13 cellular contexts compared by ENCODE assay signal in genomic region chr7:2598175-2598823, GRCh38. TPM values are rescaled to one million over a fixed set of nuclear protein-coding genes. Genes with fewer than 3 reads are reported as not detected.
DNase-seq lines count a peak whose midpoint lies in the region; ATAC-seq and TF ChIP-seq lines count a peak whose summit lies in the region.
"Had no signal": no experiment of that assay in that cellular context is flagged by ENCODE, and none has a peak within 500 bp of the region (broad histone marks: within the 10 kb centered on the region; RNA-seq: fewer than 3 reads in every experiment).

No MANE protein-coding gene starts in this region.

- no peak overlapping the region for H2BK20ac ChIP-seq in H9 (ENCODE audit: low read depth, low read length, poor library complexity, severe bottlenecking)

- H3K9ac ChIP-seq in H9 (ENCODE audit: extremely low read depth, insufficient read length, low read length) (no peak overlapping the region), endodermal cell (ENCODE audit: extremely low read depth, low read length, poor library complexity, severe bottlenecking) (no peak overlapping the region)

- DNase-seq in H7 (peak; percentile 58), H9 (no peak), endodermal cell (no peak), NCI-H1436 treated with DMSO at 0.1 percent for 48 hours (lab: John Stamatoyannopoulos, UW) (no peak)
- no peak for DNase-seq in stimulated activated effector memory CD8-positive, alpha-beta T cell treated with anti-CD3 and anti-CD28 coated beads, Interleukin-12 subunit alpha, Interleukin-12 subunit beta, amount 100 ng/mL, for 72 hours (ENCODE audit: low spot score in 2 of 2)
- DNase-seq: BE2C; CD4-positive, alpha-beta memory T cell; DMS79; HCEC 1CT had no signal

- H4K5ac ChIP-seq in H9 (ENCODE audit: insufficient read length, low read depth, low read length), result no peak overlapping the region

- no peak overlapping the region for H4K8ac ChIP-seq in H9 (replicated peaks; ENCODE audit: insufficient read length, low read depth, low read length)

- no peak overlapping the region for H3K18ac ChIP-seq in H9 (ENCODE audit: insufficient read length, low read depth, low read length)

- no peaks in the 10 kb centered on the region for H3K9me3 ChIP-seq in H9 (ENCODE audit: control insufficient read depth, low read depth, low read length)
- H3K9me3 ChIP-seq in endodermal cell (ENCODE audit: control insufficient read depth, low read length), result no peaks in the 10 kb centered on the region
- H3K9me3 ChIP-seq: A549, BE2C had no signal

- H3K4me2 ChIP-seq in H9 (ENCODE audit: insufficient read depth, insufficient read length, low read length), result no peak overlapping the region
- H3K4me2 ChIP-seq: A549, GM23338 had no signal

- no peak overlapping the region for H2BK12ac ChIP-seq in H9 (ENCODE audit: insufficient read length, low read depth, low read length)

- no CpG with 5 or more reads among the region's 27 CpGs for WGBS in H9 (ENCODE audit: extremely low coverage, insufficient read length, low lambda C conversion rate)
- 92 to 94% methylated on average over 12 to 27 of the region's 27 CpGs for WGBS in endodermal cell (ENCODE audit: insufficient coverage in 1 of 2, insufficient read length in 1 of 2), 2 experiments

- H3K4me1 ChIP-seq in H9 (ENCODE audit: insufficient read depth, low read length), result no peaks in the 10 kb centered on the region
- no peaks in the 10 kb centered on the region for H3K4me1 ChIP-seq in endodermal cell (ENCODE audit: control insufficient read depth, insufficient read depth, low read length)
- H3K4me1 ChIP-seq: A549, BE2C had no signal

- H3K36me3 ChIP-seq in H7 (replicated peaks; ENCODE audit: control insufficient read depth, insufficient read depth, low read length) (no peaks in the 10 kb centered on the region), endodermal cell (ENCODE audit: control insufficient read depth, insufficient read depth, low read length) (peaks cover 28% of the 10 kb centered on the region)

- H3K4me3 ChIP-seq in H7 (ENCODE audit: insufficient read depth, low read depth, low read length) (no peak overlapping the region), endodermal cell (ENCODE audit: low read length) (no peak overlapping the region)
- H3K4me3 ChIP-seq: A549, GM23338 had no signal

- H4K20me1 ChIP-seq in H9 (ENCODE audit: control insufficient read depth, insufficient read depth, insufficient read length), result no peaks in the 10 kb centered on the region

- no peak overlapping the region for H3K56ac ChIP-seq in H9 (ENCODE audit: insufficient read length, low read depth, low read length)

- TF ChIP-seq CTCF in H9 (conservative IDR thresholded peaks at IDR 0.05) (no peak), endodermal cell (conservative IDR thresholded peaks at IDR 0.05) (no peak)

- H3K36me3 Mint-ChIP-seq in H9 (ENCODE audit: insufficient read depth in 1 of 3, low read depth in 3 of 3) (peaks cover 4 to 10% (median 5%) of the 10 kb centered on the region in 3 experiments; a peak in 5 of 7 replicates), endodermal cell (ENCODE audit: low read depth) (peaks cover 49% of the 10 kb centered on the region)
- peaks cover 5% of the 10 kb centered on the region for H3K36me3 Mint-ChIP-seq in stimulated activated effector memory CD8-positive, alpha-beta T cell treated with anti-CD3 and anti-CD28 coated beads, Interleukin-12 subunit alpha, Interleukin-12 subunit beta, amount 100 ng/mL, for 72 hours

- no peak overlapping the region for H3K4me3 Mint-ChIP-seq in H9
- no peak overlapping the region for H3K4me3 Mint-ChIP-seq in endodermal cell
- H3K4me3 Mint-ChIP-seq in stimulated activated effector memory CD8-positive, alpha-beta T cell treated with anti-CD3 and anti-CD28 coated beads, Interleukin-12 subunit alpha, Interleukin-12 subunit beta, amount 100 ng/mL, for 72 hours, result no peak overlapping the region
- H3K4me3 Mint-ChIP-seq: CD4-positive, alpha-beta memory T cell; GM23338 had no signal

- H3K79me1 ChIP-seq in H9 (ENCODE audit: insufficient read depth, low read depth, low read length, poor library complexity, severe bottlenecking), result no peaks in the 10 kb centered on the region

- H3K14ac ChIP-seq in H9 (ENCODE audit: insufficient read depth, low read length), result no peak overlapping the region

- no peaks in the 10 kb centered on the region for H3K79me2 ChIP-seq in H9 (ENCODE audit: insufficient read depth, low read length)

- no peak overlapping the region for H2BK15ac ChIP-seq in H9 (ENCODE audit: low read depth, low read length)

- H3K23me2 ChIP-seq in H9 (ENCODE audit: insufficient read length, low read depth, low read length, poor library complexity, severe bottlenecking), result no peaks in the 10 kb centered on the region

- H3K27me3 ChIP-seq in H7 (ENCODE audit: control insufficient read depth, insufficient read depth, low read length), result no peaks in the 10 kb centered on the region
- no peaks in the 10 kb centered on the region for H3K27me3 ChIP-seq in H9 (ENCODE audit: insufficient read depth, low read length)
- H3K27me3 ChIP-seq in endodermal cell (ENCODE audit: control insufficient read depth, insufficient read depth, low read length, poor library complexity, severe bottlenecking), result no peaks in the 10 kb centered on the region
- H3K27me3 ChIP-seq: BE2C had no signal

- no peaks in the 10 kb centered on the region for H3K27me3 Mint-ChIP-seq in H9 (ENCODE audit: low read depth)
- H3K27me3 Mint-ChIP-seq in endodermal cell (ENCODE audit: insufficient read depth), result no peaks in the 10 kb centered on the region
- H3K27me3 Mint-ChIP-seq: CD4-positive, alpha-beta memory T cell had no signal

- no peak overlapping the region for H2AK5ac ChIP-seq in H9 (ENCODE audit: insufficient read length, low read length)

- H3K4me1 Mint-ChIP-seq in H9 (no peaks in the 10 kb centered on the region), endodermal cell (peaks cover 2% of the 10 kb centered on the region)
- H3K4me1 Mint-ChIP-seq in stimulated activated effector memory CD8-positive, alpha-beta T cell treated with anti-CD3 and anti-CD28 coated beads, Interleukin-12 subunit alpha, Interleukin-12 subunit beta, amount 100 ng/mL, for 72 hours, result no peaks in the 10 kb centered on the region
- H3K4me1 Mint-ChIP-seq: CD4-positive, alpha-beta memory T cell; GM23338 had no signal

- no peak overlapping the region for H3K4ac ChIP-seq in H9 (ENCODE audit: low read depth, low read length)

- ATAC-seq in stimulated activated effector memory CD8-positive, alpha-beta T cell treated with anti-CD3 and anti-CD28 coated beads, Interleukin-12 subunit alpha, Interleukin-12 subunit beta, amount 100 ng/mL, for 72 hours, result peak; percentile 11
- no peak for ATAC-seq in HG02763 (IDR thresholded peaks at IDR 0.05; ENCODE audit: unreplicated experiment)
- ATAC-seq: A549, GM23338 had no signal

- H3K27ac ChIP-seq in H9 (ENCODE audit: insufficient read length, low read depth, low read length) (no peak overlapping the region), endodermal cell (ENCODE audit: low read depth, low read length) (peak overlapping the region; percentile 84)
- H3K27ac ChIP-seq: A549, C4-2B had no signal

- H3K23ac ChIP-seq in H9 (ENCODE audit: insufficient read length, low read depth, low read length), result no peak overlapping the region

- no peaks in the 10 kb centered on the region for H3K9me3 Mint-ChIP-seq in H9
- no peaks in the 10 kb centered on the region for H3K9me3 Mint-ChIP-seq in endodermal cell
- no peaks in the 10 kb centered on the region for H3K9me3 Mint-ChIP-seq in stimulated activated effector memory CD8-positive, alpha-beta T cell treated with anti-CD3 and anti-CD28 coated beads, Interleukin-12 subunit alpha, Interleukin-12 subunit beta, amount 100 ng/mL, for 72 hours
- H3K9me3 Mint-ChIP-seq: GM23338 had no signal

- no peak overlapping the region for H2BK5ac ChIP-seq in H9 (ENCODE audit: insufficient read length, low read length)

- no peak overlapping the region for H4K91ac ChIP-seq in H9 (ENCODE audit: insufficient read length, low read depth, low read length)

- no peak overlapping the region for H2AFZ ChIP-seq in H9 (ENCODE audit: low read length)
- H2AFZ ChIP-seq: GM23338 had no signal

- no peak overlapping the region for H2BK120ac ChIP-seq in H9 (ENCODE audit: low read depth, low read length, poor library complexity, severe bottlenecking)

- H3K27ac Mint-ChIP-seq in H9 (peak overlapping the region in 2 of 3 experiments; percentile 39 to 55; a peak in 5 of 7 replicates), endodermal cell (no peak overlapping the region)
- no peak overlapping the region for H3K27ac Mint-ChIP-seq in stimulated activated effector memory CD8-positive, alpha-beta T cell treated with anti-CD3 and anti-CD28 coated beads, Interleukin-12 subunit alpha, Interleukin-12 subunit beta, amount 100 ng/mL, for 72 hours
- H3K27ac Mint-ChIP-seq: CD4-positive, alpha-beta memory T cell; GM23338 had no signal

- H3T11ph ChIP-seq in H9 (ENCODE audit: low read length), result no peak overlapping the region

RNA-seq across cellular contexts. Expression of gene TTYH3, which starts 33.5 kb away (rescaled TPM):
- total RNA-seq in H7 (2014; rRNA removed; shearing (Covaris generic)), result 50.2 and 53.5 TPM in 2 replicates
- total RNA-seq in H9 (2021), result 122 TPM in 2 replicates
- total RNA-seq in endodermal cell, result 100 to 1,000 TPM; 145 to 152 TPM
- 164 TPM for polyA plus RNA-seq in endodermal cell (2013, experiment 1 of 2)
- polyA plus RNA-seq in endodermal cell (2013, experiment 2 of 2), result 151 TPM

RNA-seq across cellular contexts. Expression of gene IQCE, which starts 39.5 kb away (rescaled TPM):
- total RNA-seq in H7 (2014; rRNA removed; shearing (Covaris generic)), result 2.1 and 4.0 TPM in 2 replicates
- total RNA-seq in H9 (2021) (6.7 and 7.0 TPM in 2 replicates), endodermal cell (10 to 100 TPM; 15.4 to 20.8 TPM)
- 15.7 TPM for polyA plus RNA-seq in endodermal cell (2013, experiment 1 of 2)
- polyA plus RNA-seq in endodermal cell (2013, experiment 2 of 2), result 13.5 TPM

RNA-seq across cellular contexts. Expression of gene BRAT1, which starts 43.0 kb away (rescaled TPM):
- 83.5 and 86.4 TPM in 2 replicates for total RNA-seq in H7 (2014; rRNA removed; shearing (Covaris generic))
- total RNA-seq in H9 (2021) (41.2 and 42.6 TPM in 2 replicates), endodermal cell (10 to 100 TPM; 42.1 to 42.7 TPM)
- 46.3 TPM for polyA plus RNA-seq in endodermal cell (2013, experiment 1 of 2)
- polyA plus RNA-seq in endodermal cell (2013, experiment 2 of 2), result 42.2 TPM

Comparison
In these comparisons a context has a peak if more than half of its experiments do, and no peak if none do; other contexts are left out.
1. H3K27ac Mint-ChIP-seq: peak in H9 (2 of 3); none in endodermal cell (single experiment) and stimulated activated effector memory CD8-positive, alpha-beta T cell treated with anti-CD3 and anti-CD28 coated beads, Interleukin-12 subunit alpha, Interleukin-12 subunit beta, amount 100 ng/mL, for 72 hours (single experiment).